In the genomic region with DNA sequence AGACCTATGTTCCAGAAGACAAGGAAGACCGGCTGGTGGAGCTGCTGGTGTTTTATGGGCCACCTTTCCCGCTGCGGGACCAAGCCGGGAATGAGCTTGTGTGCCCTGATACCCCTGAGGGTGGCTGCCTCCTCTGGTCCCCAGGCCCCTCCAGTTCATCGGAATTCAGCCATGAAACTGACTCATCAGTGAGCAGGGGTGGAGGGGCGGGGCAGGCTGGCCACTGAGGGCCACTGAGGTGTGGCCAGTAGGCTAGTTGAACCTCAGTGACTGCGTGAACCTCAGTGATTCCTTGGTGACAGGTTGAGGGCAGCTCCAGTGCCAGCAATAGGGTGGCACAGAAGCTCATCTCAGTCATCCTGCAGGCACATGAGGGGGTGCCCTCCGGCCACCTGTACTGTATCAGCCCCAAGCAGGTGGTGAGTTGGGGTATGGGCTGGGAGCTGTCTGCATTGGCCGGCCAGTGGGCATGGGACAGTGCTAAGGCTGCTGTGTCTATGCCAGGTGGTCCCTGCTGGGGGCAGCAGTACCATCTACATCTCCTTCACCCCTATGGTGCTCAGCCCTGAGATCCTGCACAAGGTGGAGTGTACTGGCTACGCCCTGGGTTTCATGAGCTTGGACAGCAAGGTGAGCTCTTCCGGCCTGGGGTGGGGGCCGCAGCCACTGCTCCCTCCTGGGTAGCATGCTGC, we compare ENCODE assay signal across 1 cellular context.
TF ChIP-seq lines count a peak whose summit lies in the region.

No MANE protein-coding gene starts in this region.

TF ChIP-seq in HepG2, 621 proteins besides CTCF, POLR2A, EP300 and RAD21 (continues in another document):
- TF ChIP-seq ETV5 (CRISPR knock-in tag; IDR thresholded peaks at IDR 0.05; ENCODE audit: borderline replicate concordance) (no peak), ZNF180 (CRISPR knock-in tag; IDR thresholded peaks at IDR 0.05; ENCODE audit: borderline replicate concordance, low read depth) (no peak), ZBTB1 (CRISPR knock-in tag; IDR thresholded peaks at IDR 0.05; ENCODE audit: borderline replicate concordance) (no peak), NRL (CRISPR knock-in tag; IDR thresholded peaks at IDR 0.05; ENCODE audit: borderline replicate concordance) (no peak), CREB1 (IDR thresholded peaks at IDR 0.05) (no peak), CREB1 (CRISPR knock-in tag; IDR thresholded peaks at IDR 0.05) (no peak), ZNF607 (CRISPR knock-in tag; IDR thresholded peaks at IDR 0.05; ENCODE audit: borderline replicate concordance) (no peak), HMG20B (CRISPR knock-in tag; conservative IDR thresholded peaks at IDR 0.05) (no peak), MBD4 (IDR thresholded peaks at IDR 0.05; ENCODE audit: borderline replicate concordance, low read length) (no peak), HOXA5 (CRISPR knock-in tag; IDR thresholded peaks at IDR 0.05) (no peak), ZNF563 (CRISPR knock-in tag; IDR thresholded peaks at IDR 0.05) (no peak), U2AF2 (IDR thresholded peaks at IDR 0.05; ENCODE audit: low read depth, low read length) (no peak), NCOA1 (CRISPR knock-in tag; IDR thresholded peaks at IDR 0.05) (no peak), MIER2 (CRISPR knock-in tag; IDR thresholded peaks at IDR 0.05) (no peak), ZC3H4 (CRISPR knock-in tag; IDR thresholded peaks at IDR 0.05; ENCODE audit: borderline replicate concordance) (no peak), FOSL2 (CRISPR knock-in tag; IDR thresholded peaks at IDR 0.05) (peak; percentile 38), ZFP36L1 (CRISPR knock-in tag; IDR thresholded peaks at IDR 0.05) (no peak), STAT5B (CRISPR knock-in tag; IDR thresholded peaks at IDR 0.05) (no peak), ZNF720 (CRISPR knock-in tag; IDR thresholded peaks at IDR 0.05) (no peak), SMARCC2 (IDR thresholded peaks at IDR 0.05) (no peak), PPARG (CRISPR knock-in tag; conservative IDR thresholded peaks at IDR 0.05) (no peak), ESRRA (CRISPR knock-in tag; IDR thresholded peaks at IDR 0.05; ENCODE audit: low read depth) (no peak), RFX5 (IDR thresholded peaks at IDR 0.05; ENCODE audit: low read depth, low read length) (no peak), MAZ (IDR thresholded peaks at IDR 0.05; ENCODE audit: borderline replicate concordance, low read depth, low read length) (no peak), MAZ (CRISPR knock-in tag; IDR thresholded peaks at IDR 0.05; ENCODE audit: low read depth) (no peak), MEF2D (CRISPR knock-in tag; IDR thresholded peaks at IDR 0.05) (no peak), AGO1 (IDR thresholded peaks at IDR 0.05; ENCODE audit: low read depth, low read length, poor library complexity, severe bottlenecking) (peak; percentile 97), MAFK (conservative IDR thresholded peaks at IDR 0.05 in 1 of 2, IDR thresholded peaks at IDR 0.05 in 1 of 2; ENCODE audit: low read length in 2 of 2) (no peak), ZEB1 (IDR thresholded peaks at IDR 0.05; ENCODE audit: insufficient replicate concordance, low read depth) (no peak), PCBP2 (optimal IDR thresholded peaks at IDR 0.05; ENCODE audit: low read depth, low read length, poor library complexity, severe bottlenecking) (no peak), ZNF552 (CRISPR knock-in tag; IDR thresholded peaks at IDR 0.05; ENCODE audit: borderline replicate concordance) (no peak), ZFAT (CRISPR knock-in tag; conservative IDR thresholded peaks at IDR 0.05) (no peak), ZNF10 (CRISPR knock-in tag; IDR thresholded peaks at IDR 0.05; ENCODE audit: borderline replicate concordance, low read depth) (no peak), THAP11 (CRISPR knock-in tag; IDR thresholded peaks at IDR 0.05) (no peak)
- TF ChIP-seq, protein P1, sequence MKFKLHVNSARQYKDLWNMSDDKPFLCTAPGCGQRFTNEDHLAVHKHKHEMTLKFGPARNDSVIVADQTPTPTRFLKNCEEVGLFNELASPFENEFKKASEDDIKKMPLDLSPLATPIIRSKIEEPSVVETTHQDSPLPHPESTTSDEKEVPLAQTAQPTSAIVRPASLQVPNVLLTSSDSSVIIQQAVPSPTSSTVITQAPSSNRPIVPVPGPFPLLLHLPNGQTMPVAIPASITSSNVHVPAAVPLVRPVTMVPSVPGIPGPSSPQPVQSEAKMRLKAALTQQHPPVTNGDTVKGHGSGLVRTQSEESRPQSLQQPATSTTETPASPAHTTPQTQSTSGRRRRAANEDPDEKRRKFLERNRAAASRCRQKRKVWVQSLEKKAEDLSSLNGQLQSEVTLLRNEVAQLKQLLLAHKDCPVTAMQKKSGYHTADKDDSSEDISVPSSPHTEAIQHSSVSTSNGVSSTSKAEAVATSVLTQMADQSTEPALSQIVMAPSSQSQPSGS (CRISPR knock-in tag; IDR thresholded peaks at IDR 0.05): no peak
- TF ChIP-seq, protein P2, sequence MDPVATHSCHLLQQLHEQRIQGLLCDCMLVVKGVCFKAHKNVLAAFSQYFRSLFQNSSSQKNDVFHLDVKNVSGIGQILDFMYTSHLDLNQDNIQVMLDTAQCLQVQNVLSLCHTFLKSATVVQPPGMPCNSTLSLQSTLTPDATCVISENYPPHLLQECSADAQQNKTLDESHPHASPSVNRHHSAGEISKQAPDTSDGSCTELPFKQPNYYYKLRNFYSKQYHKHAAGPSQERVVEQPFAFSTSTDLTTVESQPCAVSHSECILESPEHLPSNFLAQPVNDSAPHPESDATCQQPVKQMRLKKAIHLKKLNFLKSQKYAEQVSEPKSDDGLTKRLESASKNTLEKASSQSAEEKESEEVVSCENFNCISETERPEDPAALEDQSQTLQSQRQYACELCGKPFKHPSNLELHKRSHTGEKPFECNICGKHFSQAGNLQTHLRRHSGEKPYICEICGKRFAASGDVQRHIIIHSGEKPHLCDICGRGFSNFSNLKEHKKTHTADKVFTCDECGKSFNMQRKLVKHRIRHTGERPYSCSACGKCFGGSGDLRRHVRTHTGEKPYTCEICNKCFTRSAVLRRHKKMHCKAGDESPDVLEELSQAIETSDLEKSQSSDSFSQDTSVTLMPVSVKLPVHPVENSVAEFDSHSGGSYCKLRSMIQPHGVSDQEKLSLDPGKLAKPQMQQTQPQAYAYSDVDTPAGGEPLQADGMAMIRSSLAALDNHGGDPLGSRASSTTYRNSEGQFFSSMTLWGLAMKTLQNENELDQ (CRISPR knock-in tag; IDR thresholded peaks at IDR 0.05; ENCODE audit: borderline replicate concordance): no peak
- TF ChIP-seq, protein P3, sequence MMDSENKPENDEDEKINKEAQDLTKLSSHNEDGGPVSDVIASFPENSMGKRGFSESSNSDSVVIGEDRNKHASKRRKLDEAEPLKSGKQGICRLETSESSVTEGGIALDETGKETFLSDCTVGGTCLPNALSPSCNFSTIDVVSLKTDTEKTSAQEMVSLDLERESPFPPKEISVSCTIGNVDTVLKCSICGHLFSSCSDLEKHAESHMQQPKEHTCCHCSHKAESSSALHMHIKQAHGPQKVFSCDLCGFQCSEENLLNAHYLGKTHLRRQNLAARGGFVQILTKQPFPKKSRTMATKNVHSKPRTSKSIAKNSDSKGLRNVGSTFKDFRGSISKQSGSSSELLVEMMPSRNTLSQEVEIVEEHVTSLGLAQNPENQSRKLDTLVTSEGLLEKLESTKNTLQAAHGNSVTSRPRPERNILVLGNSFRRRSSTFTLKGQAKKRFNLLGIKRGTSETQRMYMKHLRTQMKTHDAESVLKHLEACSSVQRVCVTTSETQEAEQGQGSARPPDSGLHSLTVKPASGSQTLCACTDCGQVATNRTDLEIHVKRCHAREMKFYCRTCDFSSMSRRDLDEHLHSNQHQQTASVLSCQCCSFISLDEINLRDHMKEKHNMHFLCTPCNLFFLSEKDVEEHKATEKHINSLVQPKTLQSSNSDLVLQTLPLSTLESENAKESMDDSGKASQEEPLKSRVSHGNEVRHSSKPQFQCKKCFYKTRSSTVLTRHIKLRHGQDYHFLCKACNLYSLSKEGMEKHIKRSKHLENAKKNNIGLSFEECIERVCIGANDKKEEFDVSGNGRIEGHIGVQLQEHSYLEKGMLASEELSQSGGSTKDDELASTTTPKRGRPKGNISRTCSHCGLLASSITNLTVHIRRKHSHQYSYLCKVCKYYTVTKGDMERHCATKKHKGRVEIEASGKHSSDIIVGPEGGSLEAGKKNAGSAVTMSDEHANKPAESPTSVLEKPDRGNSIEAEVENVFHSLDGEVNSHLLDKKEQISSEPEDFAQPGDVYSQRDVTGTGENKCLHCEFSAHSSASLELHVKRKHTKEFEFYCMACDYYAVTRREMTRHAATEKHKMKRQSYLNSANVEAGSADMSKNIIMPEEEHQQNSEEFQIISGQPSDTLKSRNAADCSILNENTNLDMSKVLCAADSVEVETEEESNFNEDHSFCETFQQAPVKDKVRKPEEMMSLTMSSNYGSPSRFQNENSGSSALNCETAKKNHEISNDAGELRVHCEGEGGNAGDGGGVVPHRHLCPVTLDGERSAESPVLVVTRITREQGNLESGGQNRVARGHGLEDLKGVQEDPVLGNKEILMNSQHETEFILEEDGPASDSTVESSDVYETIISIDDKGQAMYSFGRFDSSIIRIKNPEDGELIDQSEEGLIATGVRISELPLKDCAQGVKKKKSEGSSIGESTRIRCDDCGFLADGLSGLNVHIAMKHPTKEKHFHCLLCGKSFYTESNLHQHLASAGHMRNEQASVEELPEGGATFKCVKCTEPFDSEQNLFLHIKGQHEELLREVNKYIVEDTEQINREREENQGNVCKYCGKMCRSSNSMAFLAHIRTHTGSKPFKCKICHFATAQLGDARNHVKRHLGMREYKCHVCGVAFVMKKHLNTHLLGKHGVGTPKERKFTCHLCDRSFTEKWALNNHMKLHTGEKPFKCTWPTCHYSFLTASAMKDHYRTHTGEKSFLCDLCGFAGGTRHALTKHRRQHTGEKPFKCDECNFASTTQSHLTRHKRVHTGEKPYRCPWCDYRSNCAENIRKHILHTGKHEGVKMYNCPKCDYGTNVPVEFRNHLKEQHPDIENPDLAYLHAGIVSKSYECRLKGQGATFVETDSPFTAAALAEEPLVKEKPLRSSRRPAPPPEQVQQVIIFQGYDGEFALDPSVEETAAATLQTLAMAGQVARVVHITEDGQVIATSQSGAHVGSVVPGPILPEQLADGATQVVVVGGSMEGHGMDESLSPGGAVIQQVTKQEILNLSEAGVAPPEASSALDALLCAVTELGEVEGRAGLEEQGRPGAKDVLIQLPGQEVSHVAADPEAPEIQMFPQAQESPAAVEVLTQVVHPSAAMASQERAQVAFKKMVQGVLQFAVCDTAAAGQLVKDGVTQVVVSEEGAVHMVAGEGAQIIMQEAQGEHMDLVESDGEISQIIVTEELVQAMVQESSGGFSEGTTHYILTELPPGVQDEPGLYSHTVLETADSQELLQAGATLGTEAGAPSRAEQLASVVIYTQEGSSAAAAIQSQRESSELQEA (CRISPR knock-in tag; IDR thresholded peaks at IDR 0.05; ENCODE audit: not compliant biosample characterization): no peak
- TF ChIP-seq, protein P4, sequence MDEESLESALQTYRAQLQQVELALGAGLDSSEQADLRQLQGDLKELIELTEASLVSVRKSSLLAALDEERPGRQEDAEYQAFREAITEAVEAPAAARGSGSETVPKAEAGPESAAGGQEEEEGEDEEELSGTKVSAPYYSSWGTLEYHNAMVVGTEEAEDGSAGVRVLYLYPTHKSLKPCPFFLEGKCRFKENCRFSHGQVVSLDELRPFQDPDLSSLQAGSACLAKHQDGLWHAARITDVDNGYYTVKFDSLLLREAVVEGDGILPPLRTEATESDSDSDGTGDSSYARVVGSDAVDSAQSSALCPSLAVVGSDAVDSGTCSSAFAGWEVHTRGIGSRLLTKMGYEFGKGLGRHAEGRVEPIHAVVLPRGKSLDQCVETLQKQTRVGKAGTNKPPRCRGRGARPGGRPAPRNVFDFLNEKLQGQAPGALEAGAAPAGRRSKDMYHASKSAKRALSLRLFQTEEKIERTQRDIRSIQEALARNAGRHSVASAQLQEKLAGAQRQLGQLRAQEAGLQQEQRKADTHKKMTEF (CRISPR knock-in tag; IDR thresholded peaks at IDR 0.05): 0 out of 2 replicates have a peak, but pooled peaks have one; percentile 18
- TF ChIP-seq, protein P5, sequence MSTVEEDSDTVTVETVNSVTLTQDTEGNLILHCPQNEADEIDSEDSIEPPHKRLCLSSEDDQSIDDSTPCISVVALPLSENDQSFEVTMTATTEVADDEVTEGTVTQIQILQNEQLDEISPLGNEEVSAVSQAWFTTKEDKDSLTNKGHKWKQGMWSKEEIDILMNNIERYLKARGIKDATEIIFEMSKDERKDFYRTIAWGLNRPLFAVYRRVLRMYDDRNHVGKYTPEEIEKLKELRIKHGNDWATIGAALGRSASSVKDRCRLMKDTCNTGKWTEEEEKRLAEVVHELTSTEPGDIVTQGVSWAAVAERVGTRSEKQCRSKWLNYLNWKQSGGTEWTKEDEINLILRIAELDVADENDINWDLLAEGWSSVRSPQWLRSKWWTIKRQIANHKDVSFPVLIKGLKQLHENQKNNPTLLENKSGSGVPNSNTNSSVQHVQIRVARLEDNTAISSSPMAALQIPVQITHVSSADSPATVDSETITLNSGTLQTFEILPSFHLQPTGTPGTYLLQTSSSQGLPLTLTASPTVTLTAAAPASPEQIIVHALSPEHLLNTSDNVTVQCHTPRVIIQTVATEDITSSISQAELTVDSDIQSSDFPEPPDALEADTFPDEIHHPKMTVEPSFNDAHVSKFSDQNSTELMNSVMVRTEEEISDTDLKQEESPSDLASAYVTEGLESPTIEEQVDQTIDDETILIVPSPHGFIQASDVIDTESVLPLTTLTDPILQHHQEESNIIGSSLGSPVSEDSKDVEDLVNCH (CRISPR knock-in tag; IDR thresholded peaks at IDR 0.05): no peak
- TF ChIP-seq, protein P6, sequence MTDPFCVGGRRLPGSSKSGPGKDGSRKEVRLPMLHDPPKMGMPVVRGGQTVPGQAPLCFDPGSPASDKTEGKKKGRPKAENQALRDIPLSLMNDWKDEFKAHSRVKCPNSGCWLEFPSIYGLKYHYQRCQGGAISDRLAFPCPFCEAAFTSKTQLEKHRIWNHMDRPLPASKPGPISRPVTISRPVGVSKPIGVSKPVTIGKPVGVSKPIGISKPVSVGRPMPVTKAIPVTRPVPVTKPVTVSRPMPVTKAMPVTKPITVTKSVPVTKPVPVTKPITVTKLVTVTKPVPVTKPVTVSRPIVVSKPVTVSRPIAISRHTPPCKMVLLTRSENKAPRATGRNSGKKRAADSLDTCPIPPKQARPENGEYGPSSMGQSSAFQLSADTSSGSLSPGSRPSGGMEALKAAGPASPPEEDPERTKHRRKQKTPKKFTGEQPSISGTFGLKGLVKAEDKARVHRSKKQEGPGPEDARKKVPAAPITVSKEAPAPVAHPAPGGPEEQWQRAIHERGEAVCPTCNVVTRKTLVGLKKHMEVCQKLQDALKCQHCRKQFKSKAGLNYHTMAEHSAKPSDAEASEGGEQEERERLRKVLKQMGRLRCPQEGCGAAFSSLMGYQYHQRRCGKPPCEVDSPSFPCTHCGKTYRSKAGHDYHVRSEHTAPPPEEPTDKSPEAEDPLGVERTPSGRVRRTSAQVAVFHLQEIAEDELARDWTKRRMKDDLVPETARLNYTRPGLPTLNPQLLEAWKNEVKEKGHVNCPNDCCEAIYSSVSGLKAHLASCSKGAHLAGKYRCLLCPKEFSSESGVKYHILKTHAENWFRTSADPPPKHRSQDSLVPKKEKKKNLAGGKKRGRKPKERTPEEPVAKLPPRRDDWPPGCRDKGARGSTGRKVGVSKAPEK (CRISPR knock-in tag; IDR thresholded peaks at IDR 0.05; ENCODE audit: borderline replicate concordance): 0 out of 2 replicates have a peak, but pooled peaks have one; percentile 55
- TF ChIP-seq, protein P7, sequence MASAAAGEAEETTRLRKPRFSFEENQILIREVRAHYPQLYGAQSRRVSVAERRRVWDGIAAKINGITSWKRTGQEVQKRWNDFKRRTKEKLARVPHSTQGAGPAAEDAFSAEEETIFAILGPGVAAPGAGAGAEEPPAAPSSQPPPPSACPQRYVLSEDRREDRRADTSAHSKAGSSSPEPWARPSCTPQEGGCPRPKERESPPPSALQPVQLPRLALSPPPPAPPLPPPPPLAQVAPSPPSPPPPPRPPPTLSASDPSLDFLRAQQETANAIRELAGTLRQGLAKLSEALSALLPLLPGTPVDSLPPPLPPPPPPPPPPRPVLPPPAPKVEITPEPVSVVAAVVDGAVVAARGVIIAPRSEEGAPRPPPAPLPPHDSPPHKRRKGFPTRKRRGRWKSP (CRISPR knock-in tag; IDR thresholded peaks at IDR 0.05): no peak
